Comparison of ENCODE assay signal across 1 cellular context in genomic region chr2:216498418-216499413, GRCh38.
A peak's percentile ranks its signal among the peaks of the same experiment; 100 is the strongest.
TF ChIP-seq lines count a peak whose summit lies in the region.

Gene RPL37A (plus strand): TSS chr2:216498844. CDS start chr2:216498875, 31 bp downstream.

TF ChIP-seq in K562, 482 proteins besides CTCF, POLR2A, EP300 and RAD21 (continued from another document and continues in another):
- TF ChIP-seq, protein P1, sequence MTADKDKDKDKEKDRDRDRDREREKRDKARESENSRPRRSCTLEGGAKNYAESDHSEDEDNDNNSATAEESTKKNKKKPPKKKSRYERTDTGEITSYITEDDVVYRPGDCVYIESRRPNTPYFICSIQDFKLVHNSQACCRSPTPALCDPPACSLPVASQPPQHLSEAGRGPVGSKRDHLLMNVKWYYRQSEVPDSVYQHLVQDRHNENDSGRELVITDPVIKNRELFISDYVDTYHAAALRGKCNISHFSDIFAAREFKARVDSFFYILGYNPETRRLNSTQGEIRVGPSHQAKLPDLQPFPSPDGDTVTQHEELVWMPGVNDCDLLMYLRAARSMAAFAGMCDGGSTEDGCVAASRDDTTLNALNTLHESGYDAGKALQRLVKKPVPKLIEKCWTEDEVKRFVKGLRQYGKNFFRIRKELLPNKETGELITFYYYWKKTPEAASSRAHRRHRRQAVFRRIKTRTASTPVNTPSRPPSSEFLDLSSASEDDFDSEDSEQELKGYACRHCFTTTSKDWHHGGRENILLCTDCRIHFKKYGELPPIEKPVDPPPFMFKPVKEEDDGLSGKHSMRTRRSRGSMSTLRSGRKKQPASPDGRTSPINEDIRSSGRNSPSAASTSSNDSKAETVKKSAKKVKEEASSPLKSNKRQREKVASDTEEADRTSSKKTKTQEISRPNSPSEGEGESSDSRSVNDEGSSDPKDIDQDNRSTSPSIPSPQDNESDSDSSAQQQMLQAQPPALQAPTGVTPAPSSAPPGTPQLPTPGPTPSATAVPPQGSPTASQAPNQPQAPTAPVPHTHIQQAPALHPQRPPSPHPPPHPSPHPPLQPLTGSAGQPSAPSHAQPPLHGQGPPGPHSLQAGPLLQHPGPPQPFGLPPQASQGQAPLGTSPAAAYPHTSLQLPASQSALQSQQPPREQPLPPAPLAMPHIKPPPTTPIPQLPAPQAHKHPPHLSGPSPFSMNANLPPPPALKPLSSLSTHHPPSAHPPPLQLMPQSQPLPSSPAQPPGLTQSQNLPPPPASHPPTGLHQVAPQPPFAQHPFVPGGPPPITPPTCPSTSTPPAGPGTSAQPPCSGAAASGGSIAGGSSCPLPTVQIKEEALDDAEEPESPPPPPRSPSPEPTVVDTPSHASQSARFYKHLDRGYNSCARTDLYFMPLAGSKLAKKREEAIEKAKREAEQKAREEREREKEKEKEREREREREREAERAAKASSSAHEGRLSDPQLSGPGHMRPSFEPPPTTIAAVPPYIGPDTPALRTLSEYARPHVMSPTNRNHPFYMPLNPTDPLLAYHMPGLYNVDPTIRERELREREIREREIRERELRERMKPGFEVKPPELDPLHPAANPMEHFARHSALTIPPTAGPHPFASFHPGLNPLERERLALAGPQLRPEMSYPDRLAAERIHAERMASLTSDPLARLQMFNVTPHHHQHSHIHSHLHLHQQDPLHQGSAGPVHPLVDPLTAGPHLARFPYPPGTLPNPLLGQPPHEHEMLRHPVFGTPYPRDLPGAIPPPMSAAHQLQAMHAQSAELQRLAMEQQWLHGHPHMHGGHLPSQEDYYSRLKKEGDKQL (CRISPR knock-in tag; IDR thresholded peaks at IDR 0.05; ENCODE audit: borderline replicate concordance), result no peak
- TF ChIP-seq XRCC5 (IDR thresholded peaks at IDR 0.05; ENCODE audit: low read depth, low read length), result no peak
- no peak for TF ChIP-seq KDM1A (IDR thresholded peaks at IDR 0.05)
- no peak for TF ChIP-seq MIER1 (IDR thresholded peaks at IDR 0.05; ENCODE audit: low read depth)
- no peak for TF ChIP-seq RFX5 (IDR thresholded peaks at IDR 0.05; ENCODE audit: low read depth, low read length)
- TF ChIP-seq HDAC1 (IDR thresholded peaks at IDR 0.05), result peak in 1 of 2 experiments; percentile 89; a peak in 2 of 4 replicates
- TF ChIP-seq U2AF2 (optimal IDR thresholded peaks at IDR 0.05; ENCODE audit: low read depth, low read length), result no peak
- TF ChIP-seq ZNF407 (IDR thresholded peaks at IDR 0.05; ENCODE audit: low read depth), result no peak
- no peak for TF ChIP-seq KLF13 (tag; IDR thresholded peaks at IDR 0.05; ENCODE audit: borderline replicate concordance, low read depth)
- TF ChIP-seq, protein P2, sequence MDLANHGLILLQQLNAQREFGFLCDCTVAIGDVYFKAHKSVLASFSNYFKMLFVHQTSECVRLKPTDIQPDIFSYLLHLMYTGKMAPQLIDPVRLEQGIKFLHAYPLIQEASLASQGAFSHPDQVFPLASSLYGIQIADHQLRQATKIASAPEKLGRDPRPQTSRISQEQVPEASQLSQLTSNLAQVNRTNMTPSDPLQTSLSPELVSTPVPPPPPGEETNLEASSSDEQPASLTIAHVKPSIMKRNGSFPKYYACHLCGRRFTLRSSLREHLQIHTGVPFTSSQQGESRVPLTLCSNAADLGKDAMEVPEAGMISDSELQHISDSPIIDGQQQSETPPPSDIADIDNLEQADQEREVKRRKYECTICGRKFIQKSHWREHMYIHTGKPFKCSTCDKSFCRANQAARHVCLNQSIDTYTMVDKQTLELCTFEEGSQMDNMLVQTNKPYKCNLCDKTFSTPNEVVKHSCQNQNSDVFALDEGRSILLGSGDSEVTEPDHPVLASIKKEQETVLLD (IDR thresholded peaks at IDR 0.05), result peak; percentile 83
- TF ChIP-seq, protein P3, sequence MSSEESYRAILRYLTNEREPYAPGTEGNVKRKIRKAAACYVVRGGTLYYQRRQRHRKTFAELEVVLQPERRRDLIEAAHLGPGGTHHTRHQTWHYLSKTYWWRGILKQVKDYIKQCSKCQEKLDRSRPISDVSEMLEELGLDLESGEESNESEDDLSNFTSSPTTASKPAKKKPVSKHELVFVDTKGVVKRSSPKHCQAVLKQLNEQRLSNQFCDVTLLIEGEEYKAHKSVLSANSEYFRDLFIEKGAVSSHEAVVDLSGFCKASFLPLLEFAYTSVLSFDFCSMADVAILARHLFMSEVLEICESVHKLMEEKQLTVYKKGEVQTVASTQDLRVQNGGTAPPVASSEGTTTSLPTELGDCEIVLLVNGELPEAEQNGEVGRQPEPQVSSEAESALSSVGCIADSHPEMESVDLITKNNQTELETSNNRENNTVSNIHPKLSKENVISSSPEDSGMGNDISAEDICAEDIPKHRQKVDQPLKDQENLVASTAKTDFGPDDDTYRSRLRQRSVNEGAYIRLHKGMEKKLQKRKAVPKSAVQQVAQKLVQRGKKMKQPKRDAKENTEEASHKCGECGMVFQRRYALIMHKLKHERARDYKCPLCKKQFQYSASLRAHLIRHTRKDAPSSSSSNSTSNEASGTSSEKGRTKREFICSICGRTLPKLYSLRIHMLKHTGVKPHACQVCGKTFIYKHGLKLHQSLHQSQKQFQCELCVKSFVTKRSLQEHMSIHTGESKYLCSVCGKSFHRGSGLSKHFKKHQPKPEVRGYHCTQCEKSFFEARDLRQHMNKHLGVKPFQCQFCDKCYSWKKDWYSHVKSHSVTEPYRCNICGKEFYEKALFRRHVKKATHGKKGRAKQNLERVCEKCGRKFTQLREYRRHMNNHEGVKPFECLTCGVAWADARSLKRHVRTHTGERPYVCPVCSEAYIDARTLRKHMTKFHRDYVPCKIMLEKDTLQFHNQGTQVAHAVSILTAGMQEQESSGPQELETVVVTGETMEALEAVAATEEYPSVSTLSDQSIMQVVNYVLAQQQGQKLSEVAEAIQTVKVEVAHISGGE (CRISPR knock-in tag; IDR thresholded peaks at IDR 0.05), result peak in 1 of 3 experiments; percentile 14; a peak in 1 of 6 replicates
- no peak; the same call in 1 of the 2 replicates for TF ChIP-seq E2F1 (CRISPR knock-in tag; IDR thresholded peaks at IDR 0.05)
- TF ChIP-seq NBN (IDR thresholded peaks at IDR 0.05; ENCODE audit: low read depth), result no peak
- TF ChIP-seq, protein P4, sequence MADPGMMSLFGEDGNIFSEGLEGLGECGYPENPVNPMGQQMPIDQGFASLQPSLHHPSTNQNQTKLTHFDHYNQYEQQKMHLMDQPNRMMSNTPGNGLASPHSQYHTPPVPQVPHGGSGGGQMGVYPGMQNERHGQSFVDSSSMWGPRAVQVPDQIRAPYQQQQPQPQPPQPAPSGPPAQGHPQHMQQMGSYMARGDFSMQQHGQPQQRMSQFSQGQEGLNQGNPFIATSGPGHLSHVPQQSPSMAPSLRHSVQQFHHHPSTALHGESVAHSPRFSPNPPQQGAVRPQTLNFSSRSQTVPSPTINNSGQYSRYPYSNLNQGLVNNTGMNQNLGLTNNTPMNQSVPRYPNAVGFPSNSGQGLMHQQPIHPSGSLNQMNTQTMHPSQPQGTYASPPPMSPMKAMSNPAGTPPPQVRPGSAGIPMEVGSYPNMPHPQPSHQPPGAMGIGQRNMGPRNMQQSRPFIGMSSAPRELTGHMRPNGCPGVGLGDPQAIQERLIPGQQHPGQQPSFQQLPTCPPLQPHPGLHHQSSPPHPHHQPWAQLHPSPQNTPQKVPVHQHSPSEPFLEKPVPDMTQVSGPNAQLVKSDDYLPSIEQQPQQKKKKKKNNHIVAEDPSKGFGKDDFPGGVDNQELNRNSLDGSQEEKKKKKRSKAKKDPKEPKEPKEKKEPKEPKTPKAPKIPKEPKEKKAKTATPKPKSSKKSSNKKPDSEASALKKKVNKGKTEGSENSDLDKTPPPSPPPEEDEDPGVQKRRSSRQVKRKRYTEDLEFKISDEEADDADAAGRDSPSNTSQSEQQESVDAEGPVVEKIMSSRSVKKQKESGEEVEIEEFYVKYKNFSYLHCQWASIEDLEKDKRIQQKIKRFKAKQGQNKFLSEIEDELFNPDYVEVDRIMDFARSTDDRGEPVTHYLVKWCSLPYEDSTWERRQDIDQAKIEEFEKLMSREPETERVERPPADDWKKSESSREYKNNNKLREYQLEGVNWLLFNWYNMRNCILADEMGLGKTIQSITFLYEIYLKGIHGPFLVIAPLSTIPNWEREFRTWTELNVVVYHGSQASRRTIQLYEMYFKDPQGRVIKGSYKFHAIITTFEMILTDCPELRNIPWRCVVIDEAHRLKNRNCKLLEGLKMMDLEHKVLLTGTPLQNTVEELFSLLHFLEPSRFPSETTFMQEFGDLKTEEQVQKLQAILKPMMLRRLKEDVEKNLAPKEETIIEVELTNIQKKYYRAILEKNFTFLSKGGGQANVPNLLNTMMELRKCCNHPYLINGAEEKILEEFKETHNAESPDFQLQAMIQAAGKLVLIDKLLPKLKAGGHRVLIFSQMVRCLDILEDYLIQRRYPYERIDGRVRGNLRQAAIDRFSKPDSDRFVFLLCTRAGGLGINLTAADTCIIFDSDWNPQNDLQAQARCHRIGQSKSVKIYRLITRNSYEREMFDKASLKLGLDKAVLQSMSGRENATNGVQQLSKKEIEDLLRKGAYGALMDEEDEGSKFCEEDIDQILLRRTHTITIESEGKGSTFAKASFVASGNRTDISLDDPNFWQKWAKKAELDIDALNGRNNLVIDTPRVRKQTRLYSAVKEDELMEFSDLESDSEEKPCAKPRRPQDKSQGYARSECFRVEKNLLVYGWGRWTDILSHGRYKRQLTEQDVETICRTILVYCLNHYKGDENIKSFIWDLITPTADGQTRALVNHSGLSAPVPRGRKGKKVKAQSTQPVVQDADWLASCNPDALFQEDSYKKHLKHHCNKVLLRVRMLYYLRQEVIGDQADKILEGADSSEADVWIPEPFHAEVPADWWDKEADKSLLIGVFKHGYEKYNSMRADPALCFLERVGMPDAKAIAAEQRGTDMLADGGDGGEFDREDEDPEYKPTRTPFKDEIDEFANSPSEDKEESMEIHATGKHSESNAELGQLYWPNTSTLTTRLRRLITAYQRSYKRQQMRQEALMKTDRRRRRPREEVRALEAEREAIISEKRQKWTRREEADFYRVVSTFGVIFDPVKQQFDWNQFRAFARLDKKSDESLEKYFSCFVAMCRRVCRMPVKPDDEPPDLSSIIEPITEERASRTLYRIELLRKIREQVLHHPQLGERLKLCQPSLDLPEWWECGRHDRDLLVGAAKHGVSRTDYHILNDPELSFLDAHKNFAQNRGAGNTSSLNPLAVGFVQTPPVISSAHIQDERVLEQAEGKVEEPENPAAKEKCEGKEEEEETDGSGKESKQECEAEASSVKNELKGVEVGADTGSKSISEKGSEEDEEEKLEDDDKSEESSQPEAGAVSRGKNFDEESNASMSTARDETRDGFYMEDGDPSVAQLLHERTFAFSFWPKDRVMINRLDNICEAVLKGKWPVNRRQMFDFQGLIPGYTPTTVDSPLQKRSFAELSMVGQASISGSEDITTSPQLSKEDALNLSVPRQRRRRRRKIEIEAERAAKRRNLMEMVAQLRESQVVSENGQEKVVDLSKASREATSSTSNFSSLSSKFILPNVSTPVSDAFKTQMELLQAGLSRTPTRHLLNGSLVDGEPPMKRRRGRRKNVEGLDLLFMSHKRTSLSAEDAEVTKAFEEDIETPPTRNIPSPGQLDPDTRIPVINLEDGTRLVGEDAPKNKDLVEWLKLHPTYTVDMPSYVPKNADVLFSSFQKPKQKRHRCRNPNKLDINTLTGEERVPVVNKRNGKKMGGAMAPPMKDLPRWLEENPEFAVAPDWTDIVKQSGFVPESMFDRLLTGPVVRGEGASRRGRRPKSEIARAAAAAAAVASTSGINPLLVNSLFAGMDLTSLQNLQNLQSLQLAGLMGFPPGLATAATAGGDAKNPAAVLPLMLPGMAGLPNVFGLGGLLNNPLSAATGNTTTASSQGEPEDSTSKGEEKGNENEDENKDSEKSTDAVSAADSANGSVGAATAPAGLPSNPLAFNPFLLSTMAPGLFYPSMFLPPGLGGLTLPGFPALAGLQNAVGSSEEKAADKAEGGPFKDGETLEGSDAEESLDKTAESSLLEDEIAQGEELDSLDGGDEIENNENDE (IDR thresholded peaks at IDR 0.05; ENCODE audit: low read depth, low read length), result no peak
